In the genomic region with DNA sequence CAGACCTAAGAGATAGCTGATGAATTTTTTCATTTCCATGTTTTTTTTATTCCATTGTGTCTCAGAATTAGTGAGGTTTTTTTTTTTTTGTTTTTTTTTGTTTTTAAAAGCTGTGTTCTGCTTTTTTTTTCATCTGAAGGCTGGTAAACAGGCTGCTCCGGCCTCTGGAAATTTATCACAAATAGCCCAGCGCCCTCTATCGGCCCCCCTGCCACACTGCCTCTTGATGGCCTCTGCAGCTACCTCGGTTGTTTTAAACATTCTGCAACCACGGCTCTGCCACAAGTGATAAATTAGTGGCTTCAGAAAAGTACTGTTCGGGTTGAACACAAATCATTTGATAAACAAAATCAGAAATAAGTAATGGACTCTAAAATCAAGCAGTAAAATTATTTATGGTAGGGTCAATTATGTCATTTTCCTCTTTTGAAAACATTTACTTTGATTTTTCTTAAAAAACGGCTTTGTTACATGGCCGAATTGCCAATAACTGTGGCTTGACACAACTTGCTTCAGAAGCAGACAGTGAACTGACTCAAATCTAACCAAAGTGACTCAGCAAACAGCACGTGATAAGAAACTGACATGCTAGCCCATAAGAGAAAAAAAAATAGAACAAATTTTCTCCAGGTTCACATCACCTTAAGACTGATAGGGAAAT, we compare ENCODE assay signal across 8 cellular contexts.
DNase-seq lines count a peak whose midpoint lies in the region; ATAC-seq and TF ChIP-seq lines count a peak whose summit lies in the region.

No MANE protein-coding gene starts in this region.

- no peak overlapping the region for H3K4me3 Mint-ChIP-seq in nephron progenitor cell

- no peak overlapping the region for H3K27ac Mint-ChIP-seq in nephron progenitor cell

- ATAC-seq in HG02973 (IDR thresholded peaks at IDR 0.05; ENCODE audit: unreplicated experiment), result peak; percentile 87

- no peaks in the 10 kb centered on the region for H3K27me3 ChIP-seq in esophagus squamous epithelium
- no peaks in the 10 kb centered on the region for H3K27me3 ChIP-seq in transverse colon

- H3K27ac ChIP-seq in esophagus squamous epithelium, result no peak overlapping the region
- no peak overlapping the region for H3K27ac ChIP-seq in transverse colon

- H3K9me3 Mint-ChIP-seq in nephron progenitor cell, result peaks cover 14% of the 10 kb centered on the region

- H3K4me1 ChIP-seq in esophagus squamous epithelium (no peaks in the 10 kb centered on the region), transverse colon (no peaks in the 10 kb centered on the region)

- intact Hi-C loops in esophagus squamous epithelium (cut with DNase I), result no loop called here
- intact Hi-C loops in transverse colon (cut with DNase I; ENCODE audit: low total_unique reads), result no loop called here

- TF ChIP-seq EP300 in transverse colon (IDR thresholded peaks at IDR 0.05; ENCODE audit: low read depth), result no peak

- TF ChIP-seq POLR2A in esophagus squamous epithelium (IDR thresholded peaks at IDR 0.05), result no peak
- TF ChIP-seq POLR2A in transverse colon (IDR thresholded peaks at IDR 0.05), result no peak

- WGBS in esophagus squamous epithelium, 2 donors, result 7 to 9% methylated on average over 9 of the region's 9 CpGs
- WGBS in transverse colon (ENCODE audit: low coverage in 1 of 2), 2 donors, result 5 to 10% methylated on average over 9 of the region's 9 CpGs

- peaks cover 14% of the 10 kb centered on the region for H3K27me3 Mint-ChIP-seq in nephron progenitor cell (ENCODE audit: low read depth, poor library complexity)

- H3K36me3 ChIP-seq in esophagus squamous epithelium (no peaks in the 10 kb centered on the region), transverse colon (no peaks in the 10 kb centered on the region)

- DNase-seq in activated gamma-delta T cell treated with Interleukin-2 at 50 U/mL for 16 hours (peak; percentile 27), activated gamma-delta T cell (lab: John Stamatoyannopoulos, UW) (no peak), NCI-H748 (lab: John Stamatoyannopoulos, UW; ENCODE audit: unreplicated experiment) (peak; percentile 44), esophagus squamous epithelium (lab: John Stamatoyannopoulos, UW) (no peak), nephron progenitor cell (peak; percentile 84), transverse colon (peak; percentile 61)
- DNase-seq in activated CD8-positive, alpha-beta memory T cell treated with anti-CD3 and anti-CD28 coated beads for 24 hours, result peak; percentile 66

- H3K4me3 ChIP-seq in esophagus squamous epithelium (no peak overlapping the region), transverse colon (no peak overlapping the region)

- H3K9me3 ChIP-seq in esophagus squamous epithelium (no peaks in the 10 kb centered on the region), transverse colon (no peaks in the 10 kb centered on the region)

- no peaks in the 10 kb centered on the region for H3K36me3 Mint-ChIP-seq in nephron progenitor cell (ENCODE audit: low read depth)

- in situ Hi-C loops in transverse colon (cut with MboI; ENCODE audit: low pct_ligation_motif_present in 1 of 4, low pct_unique_long_range_greater_than_20kb in 1 of 4, low sequenced_read_pairs in 3 of 4), result loop anchor here in 2 of 4 donors (25.0 kb wide), 2 partner anchors 1022 to 1297 kb away; no protein-coding TSS in a partner anchor

- H3K4me1 Mint-ChIP-seq in nephron progenitor cell, result peaks cover 40% of the 10 kb centered on the region

- TF ChIP-seq CTCF in esophagus squamous epithelium (IDR thresholded peaks at IDR 0.05), result peak in 4 of 6 experiments; percentile 13 to 58 (median 46)
- TF ChIP-seq CTCF in nephron progenitor cell (IDR thresholded peaks at IDR 0.05), result peak; percentile 71
- peak; percentile 41 to 60 (median 47) for TF ChIP-seq CTCF in transverse colon (IDR thresholded peaks at IDR 0.05)

Comparison
In these comparisons a context has a peak if more than half of its experiments do, and no peak if none do; other contexts are left out.
1. DNase-seq: peak in activated gamma-delta T cell treated with Interleukin-2 at 50 U/mL for 16 hours (single experiment), NCI-H748 (single experiment), activated CD8-positive, alpha-beta memory T cell treated with anti-CD3 and anti-CD28 coated beads for 24 hours (single experiment), nephron progenitor cell (single experiment) and transverse colon (single experiment); none in activated gamma-delta T cell (single experiment) and esophagus squamous epithelium (single experiment).
2. Peak in every context shown above with its lines, with median percentiles within 50 percentile points of each other: CTCF ChIP-seq.